In genomic region chrX:126670258-126670657, GRCh38 we compare ENCODE assay signal across 38 cellular contexts.
"Had no signal": no experiment of that assay in that cellular context is flagged by ENCODE, and none has a peak within 500 bp of the region (broad histone marks: within the 10 kb centered on the region; RNA-seq: fewer than 3 reads in every experiment).

No MANE protein-coding gene starts in this region.

- H3K4me1 ChIP-seq: adrenal gland, ascending aorta, body of pancreas, breast epithelium had no signal

- H3K4me1 Mint-ChIP-seq: activated naive CD4-positive, alpha-beta T cell treated with anti-CD3 and anti-CD28 coated beads, Interleukin-2, amount 10 ng/mL, durations not matched to agents 7 days and 5 days; activated naive CD4-positive, alpha-beta T cell treated with anti-CD3 and anti-CD28 coated beads, Interleukin-2, amount 50 U/mL, for 24 hours; activated naive CD8-positive, alpha-beta T cell treated with anti-CD3 and anti-CD28 coated beads for 36 hours; activated naive CD8-positive, alpha-beta T cell treated with anti-CD3 and anti-CD28 coated beads, Interleukin-2, amount 10 ng/mL, durations not matched to agents 7 days and 5 days; activated naive CD8-positive, alpha-beta T cell treated with anti-CD3 and anti-CD28 coated beads, Interleukin-2, amount 50 U/mL, for 24 hours; activated T-helper 17 cell treated with anti-CD3 and anti-CD28 coated beads, Interleukin-2, amount 50 U/mL, for 72 hours; brain; central memory CD8-positive, alpha-beta T cell had no signal

- H3K4me3 Mint-ChIP-seq: activated naive CD4-positive, alpha-beta T cell treated with anti-CD3 and anti-CD28 coated beads for 36 hours; activated naive CD4-positive, alpha-beta T cell treated with anti-CD3 and anti-CD28 coated beads, Interleukin-2, amount 10 ng/mL, durations not matched to agents 7 days and 5 days; activated naive CD4-positive, alpha-beta T cell treated with anti-CD3 and anti-CD28 coated beads, Interleukin-2, amount 50 U/mL, for 24 hours; activated naive CD8-positive, alpha-beta T cell; activated naive CD8-positive, alpha-beta T cell treated with anti-CD3 and anti-CD28 coated beads for 36 hours; activated naive CD8-positive, alpha-beta T cell treated with anti-CD3 and anti-CD28 coated beads, Interleukin-2, amount 10 ng/mL, durations not matched to agents 7 days and 5 days; activated naive CD8-positive, alpha-beta T cell treated with anti-CD3 and anti-CD28 coated beads, Interleukin-2, amount 50 U/mL, for 24 hours; activated T-cell treated with anti-CD3 and anti-CD28 coated beads, Interleukin-2, amount 50 U/mL, for 24 hours; activated T-cell treated with anti-CD3 and anti-CD28 coated beads, Interleukin-2, amount 50 U/mL, for 4 hours; activated T-cell treated with anti-CD3 and anti-CD28 coated beads, Interleukin-2, amount 50 U/mL, for 72 hours; activated T-helper 1 cell treated with anti-CD3 and anti-CD28 coated beads, Interleukin-12 subunit alpha, Interleukin-12 subunit beta, Interleukin-2, Interleukin-4 antibody, amounts not matched to agents 30 ng/mL and 10 ng/mL and 1 ng/mL, durations not matched to agents 14 hours and 24 hours and 36 hours; activated T-helper 17 cell treated with anti-CD3 and anti-CD28 coated beads, Interleukin-2, amount 50 U/mL, for 72 hours; brain; central memory CD8-positive, alpha-beta T cell had no signal

- H3K36me3 Mint-ChIP-seq: activated naive CD4-positive, alpha-beta T cell treated with anti-CD3 and anti-CD28 coated beads, Interleukin-2, amount 10 ng/mL, durations not matched to agents 7 days and 5 days; activated naive CD4-positive, alpha-beta T cell treated with anti-CD3 and anti-CD28 coated beads, Interleukin-2, amount 50 U/mL, for 24 hours; activated naive CD8-positive, alpha-beta T cell; activated naive CD8-positive, alpha-beta T cell treated with anti-CD3 and anti-CD28 coated beads for 36 hours; activated naive CD8-positive, alpha-beta T cell treated with anti-CD3 and anti-CD28 coated beads, Interleukin-2, amount 10 ng/mL, durations not matched to agents 7 days and 5 days; brain had no signal

- ATAC-seq: activated naive CD4-positive, alpha-beta T cell treated with anti-CD3 and anti-CD28 coated beads, Interleukin-2, amount 50 U/mL, for 72 hours; activated naive CD8-positive, alpha-beta T cell treated with anti-CD3 and anti-CD28 coated beads, Interleukin-2, amount 50 U/mL, for 24 hours; activated T-cell treated with anti-CD3 and anti-CD28 coated beads, Interleukin-2, amount 50 U/mL, for 4 hours; activated T-cell treated with anti-CD3 and anti-CD28 coated beads, Interleukin-2, amount 50 U/mL, for 72 hours; activated T-helper 17 cell treated with anti-CD3 and anti-CD28 coated beads, Interleukin-2, amount 50 U/mL, for 72 hours; body of pancreas had no signal

- H3K4me3 ChIP-seq: adrenal gland, ascending aorta, body of pancreas, breast epithelium, cardiac muscle cell had no signal

- H3K27ac Mint-ChIP-seq: activated naive CD4-positive, alpha-beta T cell treated with anti-CD3 and anti-CD28 coated beads for 36 hours; activated naive CD4-positive, alpha-beta T cell treated with anti-CD3 and anti-CD28 coated beads, Interleukin-2, amount 10 ng/mL, durations not matched to agents 7 days and 5 days; activated naive CD4-positive, alpha-beta T cell treated with anti-CD3 and anti-CD28 coated beads, Interleukin-2, amount 50 U/mL, for 24 hours; activated naive CD4-positive, alpha-beta T cell treated with anti-CD3 and anti-CD28 coated beads, Interleukin-2, amount 50 U/mL, for 72 hours; activated naive CD8-positive, alpha-beta T cell; activated naive CD8-positive, alpha-beta T cell treated with anti-CD3 and anti-CD28 coated beads for 36 hours; activated naive CD8-positive, alpha-beta T cell treated with anti-CD3 and anti-CD28 coated beads, Interleukin-2, amount 10 ng/mL, durations not matched to agents 7 days and 5 days; activated naive CD8-positive, alpha-beta T cell treated with anti-CD3 and anti-CD28 coated beads, Interleukin-2, amount 50 U/mL, for 24 hours; activated T-cell treated with anti-CD3 and anti-CD28 coated beads, Interleukin-2, amount 50 U/mL, for 24 hours; activated T-cell treated with anti-CD3 and anti-CD28 coated beads, Interleukin-2, amount 50 U/mL, for 72 hours; activated T-helper 1 cell treated with anti-CD3 and anti-CD28 coated beads, Interleukin-12 subunit alpha, Interleukin-12 subunit beta, Interleukin-2, Interleukin-4 antibody, amounts not matched to agents 30 ng/mL and 10 ng/mL and 1 ng/mL, durations not matched to agents 14 hours and 24 hours and 36 hours; activated T-helper 17 cell treated with anti-CD3 and anti-CD28 coated beads, Interleukin-2, amount 50 U/mL, for 72 hours; activated T-helper 2 cell treated with anti-CD3 and anti-CD28 coated beads, Interferon-gamma antibody, Interleukin-2, Interleukin-4, amounts not matched to agents 10 μg/mL and 5 μg/mL and 100 μg/mL, durations not matched to agents 14 hours and 24 hours and 36 hours; brain had no signal

- DNase-seq: activated effector memory CD4-positive, alpha-beta T cell treated with anti-CD3 and anti-CD28 coated beads, Interleukin-2, amount 50 U/mL, for 16 hours; activated effector memory CD4-positive, alpha-beta T cell treated with Interleukin-2 at 50 U/mL for 16 hours; activated gamma-delta T cell; activated gamma-delta T cell treated with Interleukin-2 at 50 U/mL for 16 hours; activated naive CD4-positive, alpha-beta T cell; activated naive CD4-positive, alpha-beta T cell treated with anti-CD3 and anti-CD28 coated beads for 36 hours; activated naive CD4-positive, alpha-beta T cell treated with anti-CD3 and anti-CD28 coated beads, Interleukin-2, amount 10 ng/mL, durations not matched to agents 7 days and 5 days; activated naive CD4-positive, alpha-beta T cell treated with anti-CD3 and anti-CD28 coated beads, Interleukin-2, amount 50 U/mL, for 16 hours; activated naive CD4-positive, alpha-beta T cell treated with Interleukin-2 at 50 U/mL for 16 hours; activated naive CD8-positive, alpha-beta T cell treated with anti-CD3 and anti-CD28 coated beads for 36 hours; activated naive CD8-positive, alpha-beta T cell treated with anti-CD3 and anti-CD28 coated beads, Interleukin-2, amount 10 ng/mL, durations not matched to agents 7 days and 5 days; activated naive CD8-positive, alpha-beta T cell treated with anti-CD3 and anti-CD28 coated beads, Interleukin-2, amount 50 U/mL, for 24 hours; activated T-cell treated with anti-CD3 and anti-CD28 coated beads for 4 hours; activated T-cell treated with anti-CD3 and anti-CD28 coated beads, Interleukin-2, amount 50 U/mL, for 1 hour; activated T-cell treated with anti-CD3 and anti-CD28 coated beads, Interleukin-2, amount 50 U/mL, for 24 hours; activated T-cell treated with anti-CD3 and anti-CD28 coated beads, Interleukin-2, amount 50 U/mL, for 4 hours; activated T-cell treated with anti-CD3 and anti-CD28 coated beads, Interleukin-2, amount 50 U/mL, for 48 hours; activated T-cell treated with anti-CD3 and anti-CD28 coated beads, Interleukin-2, amount 50 U/mL, for 72 hours; adrenal gland; amniotic stem cell; amygdala; anterior cingulate cortex; body of pancreas; brain microvascular endothelial cell; caudate nucleus; central memory CD4-positive, alpha-beta T cell; cerebellar nuclear complex had no signal

- H3K36me3 ChIP-seq: adrenal gland, ascending aorta, brain microvascular endothelial cell, breast epithelium, cardiac muscle cell had no signal

- H3K27ac ChIP-seq: adrenal gland, ascending aorta, body of pancreas, brain microvascular endothelial cell, breast epithelium, cardiac muscle cell had no signal

- H3K9me3 ChIP-seq: adrenal gland, body of pancreas had no signal

- H3K27me3 Mint-ChIP-seq: activated naive CD4-positive, alpha-beta T cell treated with anti-CD3 and anti-CD28 coated beads, Interleukin-2, amount 10 ng/mL, durations not matched to agents 7 days and 5 days; activated naive CD4-positive, alpha-beta T cell treated with anti-CD3 and anti-CD28 coated beads, Interleukin-2, amount 50 U/mL, for 24 hours; activated naive CD8-positive, alpha-beta T cell; activated naive CD8-positive, alpha-beta T cell treated with anti-CD3 and anti-CD28 coated beads for 36 hours; activated naive CD8-positive, alpha-beta T cell treated with anti-CD3 and anti-CD28 coated beads, Interleukin-2, amount 10 ng/mL, durations not matched to agents 7 days and 5 days; activated naive CD8-positive, alpha-beta T cell treated with anti-CD3 and anti-CD28 coated beads, Interleukin-2, amount 50 U/mL, for 24 hours; activated T-helper 17 cell treated with anti-CD3 and anti-CD28 coated beads, Interleukin-2, amount 50 U/mL, for 72 hours; central memory CD8-positive, alpha-beta T cell had no signal

- H3K9me3 Mint-ChIP-seq: activated naive CD4-positive, alpha-beta T cell treated with anti-CD3 and anti-CD28 coated beads, Interleukin-2, amount 50 U/mL, for 24 hours; activated naive CD8-positive, alpha-beta T cell treated with anti-CD3 and anti-CD28 coated beads, Interleukin-2, amount 10 ng/mL, durations not matched to agents 7 days and 5 days; activated T-cell treated with anti-CD3 and anti-CD28 coated beads, Interleukin-2, amount 50 U/mL, for 24 hours had no signal

- H3K27me3 ChIP-seq: adrenal gland, ascending aorta, body of pancreas, brain microvascular endothelial cell, breast epithelium, cardiac muscle cell had no signal
